In the genomic region with DNA sequence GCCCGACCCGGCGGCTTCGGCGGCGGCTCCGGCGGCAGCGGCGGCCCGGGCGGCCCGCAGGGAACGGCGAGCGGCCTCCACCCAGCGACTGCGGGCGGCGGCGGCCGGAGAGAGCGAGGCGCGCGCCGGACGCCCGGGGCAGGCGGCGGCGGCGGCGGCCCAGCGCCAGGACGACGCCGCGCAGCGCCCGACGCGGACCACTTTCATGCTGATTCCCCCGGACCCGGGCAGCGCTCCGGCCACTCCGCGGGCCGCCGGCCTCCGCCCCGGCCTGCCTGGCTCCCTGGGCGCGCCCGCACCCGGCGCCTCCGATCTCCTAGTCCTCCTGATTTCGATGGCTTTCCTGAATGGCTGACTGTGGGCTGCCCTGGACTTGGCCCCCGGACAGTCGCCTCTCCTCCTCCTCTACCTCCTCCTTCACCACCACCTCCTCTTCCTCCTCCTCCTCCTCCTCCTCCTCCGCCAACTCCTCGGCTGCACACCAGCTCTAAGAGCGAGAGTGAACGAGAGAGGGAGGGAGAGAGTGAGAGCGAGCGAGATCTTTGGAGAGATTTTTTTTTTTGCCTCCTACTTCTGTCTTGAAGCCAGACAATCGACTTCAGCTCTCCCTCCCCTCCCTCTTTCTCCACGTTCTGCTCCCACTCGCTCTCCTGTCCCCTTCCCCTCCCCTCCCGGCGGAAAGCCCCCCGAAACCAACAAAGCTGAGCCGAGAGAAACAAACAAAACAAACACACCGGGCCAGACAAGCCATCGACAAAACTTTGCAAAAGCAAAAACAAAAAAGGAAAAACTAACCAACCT, we compare ENCODE assay signal across 8 cellular contexts. TPM values are rescaled to one million over a fixed set of nuclear protein-coding genes. Genes with fewer than 3 reads are reported as not detected.
DNase-seq lines count a peak whose midpoint lies in the region; ATAC-seq and TF ChIP-seq lines count a peak whose summit lies in the region.

No MANE protein-coding gene starts in this region.

- H3K27ac Mint-ChIP-seq in activated CD4-positive, alpha-beta T cell treated with anti-CD3 and anti-CD28 coated beads for 36 hours, result no peak overlapping the region

- peaks cover 8 to 27% (median 18%) of the 10 kb centered on the region in 4 donors for H3K4me1 ChIP-seq in esophagus muscularis mucosa
- H3K4me1 ChIP-seq in neuron (ENCODE audit: insufficient read depth, low read length), result peaks cover 27% of the 10 kb centered on the region

- no peaks in the 10 kb centered on the region for H3K9me3 ChIP-seq in esophagus muscularis mucosa
- no peaks in the 10 kb centered on the region for H3K9me3 ChIP-seq in neuron (ENCODE audit: low read length)

- peaks cover 25% of the 10 kb centered on the region for H3K4me1 Mint-ChIP-seq in activated CD4-positive, alpha-beta T cell treated with anti-CD3 and anti-CD28 coated beads for 36 hours

- H3K36me3 ChIP-seq in esophagus muscularis mucosa (peaks cover 13 to 26% (median 22%) of the 10 kb centered on the region in 4 donors), neuron (ENCODE audit: insufficient read depth, low read length) (peaks cover 40% of the 10 kb centered on the region)

- CTCF ChIA-PET in activated CD4-positive, alpha-beta T cell treated with anti-CD3 and anti-CD28 coated beads for 36 hours (lab: Charles Lee), result interaction anchor here (1.0 kb wide), 1 partner anchor 25 kb away, joined by 3 read pairs; no protein-coding TSS in a partner anchor

- peak overlapping the region; percentile 94 to 97 (median 94) for H3K27ac ChIP-seq in esophagus muscularis mucosa (replicated peaks in 1 of 4)

- peaks cover 7% of the 10 kb centered on the region for H3K36me3 Mint-ChIP-seq in activated CD4-positive, alpha-beta T cell treated with anti-CD3 and anti-CD28 coated beads for 36 hours (ENCODE audit: low read depth)

- no peak for ATAC-seq in activated CD4-positive, alpha-beta T cell treated with anti-CD3 and anti-CD28 coated beads for 36 hours
- ATAC-seq in esophagus mucosa, result no peak

- no peak overlapping the region for H2AFZ ChIP-seq in neuron (ENCODE audit: low read depth, low read length)

- H3K9me3 Mint-ChIP-seq in activated CD4-positive, alpha-beta T cell treated with anti-CD3 and anti-CD28 coated beads for 36 hours (ENCODE audit: low read depth), result no peaks in the 10 kb centered on the region

- H3K4me3 Mint-ChIP-seq in activated CD4-positive, alpha-beta T cell treated with anti-CD3 and anti-CD28 coated beads for 36 hours, result peak overlapping the region; percentile 76

- POLR2A ChIA-PET in activated CD4-positive, alpha-beta T cell treated with anti-CD3 and anti-CD28 coated beads for 36 hours (lab: Charles Lee), result interaction anchor here (0.5 kb wide), 1 partner anchor 274 kb away, joined by 3 read pairs; no protein-coding TSS in a partner anchor

- no peak for TF ChIP-seq EP300 in esophagus muscularis mucosa (IDR thresholded peaks at IDR 0.05)

- intact Hi-C loops in activated CD4-positive, alpha-beta T cell treated with anti-CD3 and anti-CD28 coated beads for 36 hours (cut with DNase I, micrococcal nuclease), result loop anchor here in 1 of 2 experiments (10.0 kb wide), 1 partner anchor 1747 kb away; no protein-coding TSS in a partner anchor
- intact Hi-C loops in esophagus muscularis mucosa (cut with DNase I) (no loop called here), head of caudate nucleus (cut with DNase I) (no loop called here)

- DNase-seq in activated CD4-positive, alpha-beta T cell treated with anti-CD3 and anti-CD28 coated beads for 36 hours, result no peak
- no peak for DNase-seq in activated CD4-positive, alpha-beta T cell treated with anti-CD3 and anti-CD28 coated beads, Interleukin-2, amount 50 U/mL, for 48 hours
- DNase-seq in RKO (ENCODE audit: low spot score) (peak; percentile 53), esophagus muscularis mucosa (ENCODE audit: extremely low spot score) (no peak), SKM-1 treated with dmso at 0.1 percent for 144 hours (lab: John Stamatoyannopoulos, UW; ENCODE audit: unreplicated experiment) (no peak), head of caudate nucleus (no peak)

- no peak for TF ChIP-seq POLR2A in esophagus muscularis mucosa (IDR thresholded peaks at IDR 0.05; ENCODE audit: low read depth)

- H3K4me3 ChIP-seq in esophagus muscularis mucosa, result peak overlapping the region; percentile 77 to 84 (median 80)
- peak overlapping the region; percentile 100 for H3K4me3 ChIP-seq in neuron (ENCODE audit: low read length)

- TF ChIP-seq CTCF in esophagus muscularis mucosa (IDR thresholded peaks at IDR 0.05), result no peak

- WGBS in esophagus muscularis mucosa, result 2% methylated on average over 33 of the region's 77 CpGs

- H3K27me3 Mint-ChIP-seq in activated CD4-positive, alpha-beta T cell treated with anti-CD3 and anti-CD28 coated beads for 36 hours, result peaks cover 72% of the 10 kb centered on the region

- H3K27me3 ChIP-seq in esophagus muscularis mucosa (no peaks in the 10 kb centered on the region), neuron (ENCODE audit: insufficient read depth, low read length) (no peaks in the 10 kb centered on the region)

RNA-seq across cellular contexts. Expression of gene NR2F2, which starts 0.8 kb away (rescaled TPM):
- not detected for total RNA-seq in activated CD4-positive, alpha-beta T cell treated with anti-CD3 and anti-CD28 coated beads for 36 hours
- total RNA-seq in esophagus muscularis mucosa (100 to 1,000 TPM in 2 of 4 donors, 10 to 100 TPM in 2; 42.7 to 131 (median 83.6) TPM), esophagus mucosa (6.9 TPM)
